18 cellular contexts compared by ENCODE assay signal in the genomic region with DNA sequence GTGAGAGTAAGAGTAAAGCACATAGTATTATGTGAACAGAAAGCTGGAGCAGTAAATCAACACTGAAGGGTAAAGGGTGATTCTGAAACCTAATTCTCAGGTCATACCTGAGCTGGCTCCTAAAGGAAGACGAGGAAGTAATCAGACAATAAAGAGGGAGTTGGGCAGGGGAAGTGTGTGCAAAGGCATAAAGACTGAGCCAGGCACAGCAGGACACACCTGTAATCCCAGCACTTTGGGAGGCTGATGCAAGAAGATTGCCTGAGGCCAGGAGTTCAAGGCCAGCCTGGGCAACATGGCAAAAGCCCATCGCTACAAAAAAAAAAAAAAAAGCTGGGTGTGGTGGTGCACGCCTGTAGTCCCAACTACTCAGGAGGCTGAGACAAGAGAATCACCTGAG. TPM values are rescaled to one million over a fixed set of nuclear protein-coding genes. Genes with fewer than 3 reads are reported as not detected.
DNase-seq lines count a peak whose midpoint lies in the region; ATAC-seq and TF ChIP-seq lines count a peak whose summit lies in the region.
"Had no signal": no experiment of that assay in that cellular context is flagged by ENCODE, and none has a peak within 500 bp of the region (broad histone marks: within the 10 kb centered on the region; RNA-seq: fewer than 3 reads in every experiment).

No MANE protein-coding gene starts in this region.

- H3K27ac Mint-ChIP-seq in neural progenitor cell: peak overlapping the region; percentile 23
- H3K27ac Mint-ChIP-seq in natural killer cell treated with Interleukin-12 subunit alpha and Interleukin-12 subunit beta and Interleukin-15 and Interleukin-18, amount 100 ng/mL, for 72 hours: no peak overlapping the region
- H3K27ac Mint-ChIP-seq: B cell; CD4-positive, CD25-positive, alpha-beta regulatory T cell had no signal

- H4K20me1 ChIP-seq in DND-41 (ENCODE audit: insufficient read depth, low read length) (peaks cover 57% of the 10 kb centered on the region), neural progenitor cell (ENCODE audit: low read depth) (peaks cover 99% of the 10 kb centered on the region)

- H2AFZ ChIP-seq in DND-41 (ENCODE audit: low read depth, low read length) (no peak overlapping the region), neural progenitor cell (replicated peaks) (no peak overlapping the region)

- TF ChIP-seq CTCF in DND-41 (IDR thresholded peaks at IDR 0.05; ENCODE audit: borderline replicate concordance, extremely low read depth, low read length, poor library complexity, severe bottlenecking) (no peak), HEK293 (tag by site-specific recombination; IDR thresholded peaks at IDR 0.05) (no peak), colonic mucosa (IDR thresholded peaks at IDR 0.05) (no peak), neural progenitor cell (IDR thresholded peaks at IDR 0.05) (no peak)

- no peak overlapping the region for H3K4me2 ChIP-seq in DND-41 (ENCODE audit: insufficient read depth, low read length)
- H3K4me2 ChIP-seq in neural progenitor cell: no peak overlapping the region

- H3K36me3 Mint-ChIP-seq in neural progenitor cell: peaks cover 15% of the 10 kb centered on the region
- peaks cover 5% of the 10 kb centered on the region for H3K36me3 Mint-ChIP-seq in natural killer cell treated with Interleukin-12 subunit alpha and Interleukin-12 subunit beta and Interleukin-15 and Interleukin-18, amount 100 ng/mL, for 72 hours

- no peaks in the 10 kb centered on the region for H3K27me3 ChIP-seq in DND-41 (ENCODE audit: insufficient read depth, low read length, poor library complexity)
- H3K27me3 ChIP-seq in colonic mucosa: no peaks in the 10 kb centered on the region
- no peaks in the 10 kb centered on the region for H3K27me3 ChIP-seq in neural progenitor cell

- no peaks in the 10 kb centered on the region for H3K27me3 Mint-ChIP-seq in neural progenitor cell (ENCODE audit: insufficient read depth, low read depth)
- no peaks in the 10 kb centered on the region for H3K27me3 Mint-ChIP-seq in natural killer cell treated with Interleukin-12 subunit alpha and Interleukin-12 subunit beta and Interleukin-15 and Interleukin-18, amount 100 ng/mL, for 72 hours
- H3K27me3 Mint-ChIP-seq: B cell; CD4-positive, CD25-positive, alpha-beta regulatory T cell had no signal

- ATAC-seq in DND-41 (ENCODE audit: insufficient read depth, low read depth): no peak
- ATAC-seq in natural killer cell treated with Interleukin-12 subunit alpha and Interleukin-12 subunit beta and Interleukin-15 and Interleukin-18, amount 100 ng/mL, for 72 hours: no peak
- ATAC-seq in HG03097 (IDR thresholded peaks at IDR 0.05; ENCODE audit: low FRiP score, unreplicated experiment): no peak
- ATAC-seq: Panc1 had no signal

- H3K36me3 ChIP-seq in DND-41 (ENCODE audit: insufficient read depth, low read length) (peaks cover 36% of the 10 kb centered on the region), HEK293 (ENCODE audit: control insufficient read depth in 2 of 2, insufficient read depth in 1 of 2, low read length in 2 of 2) (peaks cover 5 to 27% of the 10 kb centered on the region in 2 experiments; a peak in 2 of 3 replicates), colonic mucosa (no peaks in the 10 kb centered on the region), neural progenitor cell (no peaks in the 10 kb centered on the region)

- POLR2A ChIA-PET in HEK293 (lab: Yijun Ruan, JAX): interaction anchor here (0.6 to 0.9 kb wide), 2 partner anchors 10 to 12 kb away, joined by 3 to 5 read pairs; partner anchors contain the start of gene ARF3

- H3K4me1 ChIP-seq in DND-41 (ENCODE audit: insufficient read depth, low read length) (no peaks in the 10 kb centered on the region), HEK293 (ENCODE audit: control insufficient read depth, insufficient read depth, low read length) (no peaks in the 10 kb centered on the region), colonic mucosa (peaks cover 7% of the 10 kb centered on the region), neural progenitor cell (no peaks in the 10 kb centered on the region)

- CTCF ChIA-PET in HEK293 (lab: Yijun Ruan, JAX): interaction anchor here (0.9 to 3.1 kb wide), 5 partner anchors 8 to 95 kb away, joined by 3 to 19 read pairs (median 4); no protein-coding TSS in a partner anchor

- no peak overlapping the region for H3K4me3 Mint-ChIP-seq in neural progenitor cell
- no peak overlapping the region for H3K4me3 Mint-ChIP-seq in natural killer cell treated with Interleukin-12 subunit alpha and Interleukin-12 subunit beta and Interleukin-15 and Interleukin-18, amount 100 ng/mL, for 72 hours
- H3K4me3 Mint-ChIP-seq: B cell had no signal

- H3F3A ChIP-seq in neural progenitor cell (ENCODE audit: low read depth): no peaks in the 10 kb centered on the region

- intact Hi-C loops in colonic mucosa (cut with DNase I): no loop called here

- DNase-seq in DND-41: no peak
- DNase-seq in colonic mucosa: peak; percentile 74
- no peak for DNase-seq in neural progenitor cell (ENCODE audit: low spot score)
- no peak for DNase-seq in natural killer cell treated with Interleukin-12 subunit alpha and Interleukin-12 subunit beta and Interleukin-15 and Interleukin-18, amount 100 ng/mL, for 72 hours (ENCODE audit: low spot score)
- DNase-seq in GOT3 (lab: John Stamatoyannopoulos, UW): no peak
- DNase-seq in NCI-H82 treated with DMSO at 0.1 percent for 48 hours (lab: John Stamatoyannopoulos, UW; ENCODE audit: unreplicated experiment): no peak
- DNase-seq: CD4-positive, CD25-positive, alpha-beta regulatory T cell; DMS79 treated with DMSO at 0.1 percent for 48 hours; GDM1; H7; MV-4-11; NCI-H1436; NCI-H510A treated with DMSO at 0.1 percent for 48 hours had no signal

- H3K9me3 ChIP-seq in DND-41 (ENCODE audit: insufficient read depth, low read length, severe bottlenecking): no peaks in the 10 kb centered on the region
- no peaks in the 10 kb centered on the region for H3K9me3 ChIP-seq in HEK293 (ENCODE audit: control insufficient read depth, insufficient read depth, low read depth, low read length)
- no peaks in the 10 kb centered on the region for H3K9me3 ChIP-seq in colonic mucosa
- H3K9me3 ChIP-seq in neural progenitor cell (ENCODE audit: low read depth): no peaks in the 10 kb centered on the region

- H3K9me3 Mint-ChIP-seq in neural progenitor cell: no peaks in the 10 kb centered on the region
- H3K9me3 Mint-ChIP-seq in natural killer cell treated with Interleukin-12 subunit alpha and Interleukin-12 subunit beta and Interleukin-15 and Interleukin-18, amount 100 ng/mL, for 72 hours: no peaks in the 10 kb centered on the region
- H3K9me3 Mint-ChIP-seq: CD4-positive, CD25-positive, alpha-beta regulatory T cell had no signal

- H3K27ac ChIP-seq in DND-41 (ENCODE audit: low read length): 0 out of 2 replicates have a peak overlapping the region, but pooled peaks have one; percentile 44
- H3K27ac ChIP-seq in HEK293 (ENCODE audit: extremely low read depth, low read depth, low read length): no peak overlapping the region
- peak overlapping the region; percentile 72 for H3K27ac ChIP-seq in colonic mucosa
- H3K27ac ChIP-seq in neural progenitor cell: no peak overlapping the region
- H3K27ac ChIP-seq: HL-60 had no signal

- H3K79me2 ChIP-seq in DND-41 (ENCODE audit: insufficient read depth, low read length) (peaks cover 90% of the 10 kb centered on the region), neural progenitor cell (ENCODE audit: low read depth) (peaks cover 99% of the 10 kb centered on the region)

- H3K9ac ChIP-seq in DND-41 (ENCODE audit: low read depth, low read length) (no peak overlapping the region), colonic mucosa (ENCODE audit: low read depth in 2 of 2, low read length in 2 of 2) (no peak overlapping the region), neural progenitor cell (no peak overlapping the region)

- H3K4me1 Mint-ChIP-seq in neural progenitor cell: no peaks in the 10 kb centered on the region
- peaks cover 18 to 25% of the 10 kb centered on the region in 2 donors for H3K4me1 Mint-ChIP-seq in natural killer cell treated with Interleukin-12 subunit alpha and Interleukin-12 subunit beta and Interleukin-15 and Interleukin-18, amount 100 ng/mL, for 72 hours (ENCODE audit: low read depth in 2 of 2)

- H3K4me3 ChIP-seq in DND-41 (ENCODE audit: low read depth in 1 of 2, low read length in 2 of 2): no peak overlapping the region
- no peak overlapping the region for H3K4me3 ChIP-seq in HEK293 (ENCODE audit: low read depth, low read length)
- no peak overlapping the region for H3K4me3 ChIP-seq in colonic mucosa
- no peak overlapping the region for H3K4me3 ChIP-seq in neural progenitor cell

TF ChIP-seq in HEK293, 187 proteins besides CTCF, POLR2A, EP300 and RAD21 (continues in another document):
- TF ChIP-seq, protein P1, sequence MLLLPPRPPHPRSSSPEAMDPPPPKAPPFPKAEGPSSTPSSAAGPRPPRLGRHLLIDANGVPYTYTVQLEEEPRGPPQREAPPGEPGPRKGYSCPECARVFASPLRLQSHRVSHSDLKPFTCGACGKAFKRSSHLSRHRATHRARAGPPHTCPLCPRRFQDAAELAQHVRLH (tag by site-specific recombination; IDR thresholded peaks at IDR 0.05): peak; percentile 61
- TF ChIP-seq SCRT1 (tag by site-specific recombination; IDR thresholded peaks at IDR 0.05; ENCODE audit: borderline replicate concordance): 0 out of 2 replicates have a peak, but pooled peaks have one; percentile 21

RNA-seq across cellular contexts. Expression of gene ARF3, which starts 9.6 kb away (rescaled TPM):
- total RNA-seq in colonic mucosa (100 to 1,000 TPM; 255 to 261 TPM), neural progenitor cell (ENCODE audit: low replicate concordance) (84.1 and 144 TPM in 2 replicates)
- total RNA-seq in natural killer cell treated with Interleukin-12 subunit alpha and Interleukin-12 subunit beta and Interleukin-15 and Interleukin-18, amount 100 ng/mL, for 72 hours: 100 to 1,000 TPM; 125 to 156 TPM

RNA-seq across cellular contexts. Expression of gene FKBP11, which starts 22.4 kb away (rescaled TPM):
- total RNA-seq in colonic mucosa (10 to 100 TPM; 33.7 to 47.4 TPM), neural progenitor cell (ENCODE audit: low replicate concordance) (12.6 and 18.2 TPM in 2 replicates)
- 100 to 1,000 TPM; 101 to 112 TPM for total RNA-seq in natural killer cell treated with Interleukin-12 subunit alpha and Interleukin-12 subunit beta and Interleukin-15 and Interleukin-18, amount 100 ng/mL, for 72 hours

RNA-seq across cellular contexts. Expression of gene WNT10B, which starts 23.8 kb away (rescaled TPM):
- total RNA-seq in colonic mucosa (under 1 TPM; 0.24 to 0.47 TPM), neural progenitor cell (ENCODE audit: low replicate concordance) (0.07 and 1.2 TPM in 2 replicates)
- under 1 TPM in 1 of 2 donors, not detected in 1; 0.50 TPM for total RNA-seq in natural killer cell treated with Interleukin-12 subunit alpha and Interleukin-12 subunit beta and Interleukin-15 and Interleukin-18, amount 100 ng/mL, for 72 hours

RNA-seq across cellular contexts. Expression of gene WNT1, which starts 30.4 kb away (rescaled TPM):
- not detected for total RNA-seq in colonic mucosa
- 0.56 TPM in 1 of 2 replicates, not detected in the other for total RNA-seq in neural progenitor cell (ENCODE audit: low replicate concordance)
- not detected for total RNA-seq in natural killer cell treated with Interleukin-12 subunit alpha and Interleukin-12 subunit beta and Interleukin-15 and Interleukin-18, amount 100 ng/mL, for 72 hours
- total RNA-seq: B cell, H7 had no signal

RNA-seq across cellular contexts. Expression of gene DDN, which starts 51.4 kb away (rescaled TPM):
- total RNA-seq in colonic mucosa (under 1 TPM; 0.17 to 0.21 TPM), neural progenitor cell (ENCODE audit: low replicate concordance) (0.25 TPM in 1 of 2 replicates, not detected in the other)
- 1 to 10 TPM in 1 of 2 donors, under 1 TPM in 1; 0.48 to 1.1 TPM for total RNA-seq in natural killer cell treated with Interleukin-12 subunit alpha and Interleukin-12 subunit beta and Interleukin-15 and Interleukin-18, amount 100 ng/mL, for 72 hours

Comparison
In these comparisons a context has a peak if more than half of its experiments do, and no peak if none do; other contexts are left out.
1. H3K27ac ChIP-seq: peak in DND-41 (single experiment) and colonic mucosa (single experiment); none in HEK293 (single experiment) and neural progenitor cell (single experiment).